ENCODE assay signal across 1 cellular context in the genomic region with DNA sequence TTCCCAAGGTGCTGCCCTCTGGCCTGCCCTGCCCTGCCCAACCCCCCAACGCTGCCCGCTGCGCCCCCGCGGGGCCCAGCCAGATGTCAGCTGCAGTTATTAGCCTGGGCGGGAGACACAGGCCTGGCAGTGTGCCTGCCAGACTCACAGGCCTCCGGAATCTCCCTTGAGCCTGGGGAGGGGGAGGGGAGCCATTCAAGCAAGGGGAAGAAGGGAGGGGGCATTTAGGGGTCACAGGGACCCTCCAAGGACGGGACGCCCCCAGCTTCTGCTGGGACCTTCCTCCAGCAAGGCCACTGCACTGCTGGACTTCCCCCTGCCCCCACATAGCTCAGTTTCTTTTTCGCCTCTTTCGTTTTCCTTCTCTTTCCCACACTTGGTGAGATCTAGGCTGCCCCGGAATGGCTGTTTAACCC.
A peak's percentile ranks its signal among the peaks of the same experiment; 100 is the strongest.
TF ChIP-seq lines count a peak whose summit lies in the region.

No MANE protein-coding gene starts in this region.

TF ChIP-seq in HEK293, 187 proteins besides CTCF, POLR2A, EP300 and RAD21 (continued from another document and continues in another):
- TF ChIP-seq, protein P1, sequence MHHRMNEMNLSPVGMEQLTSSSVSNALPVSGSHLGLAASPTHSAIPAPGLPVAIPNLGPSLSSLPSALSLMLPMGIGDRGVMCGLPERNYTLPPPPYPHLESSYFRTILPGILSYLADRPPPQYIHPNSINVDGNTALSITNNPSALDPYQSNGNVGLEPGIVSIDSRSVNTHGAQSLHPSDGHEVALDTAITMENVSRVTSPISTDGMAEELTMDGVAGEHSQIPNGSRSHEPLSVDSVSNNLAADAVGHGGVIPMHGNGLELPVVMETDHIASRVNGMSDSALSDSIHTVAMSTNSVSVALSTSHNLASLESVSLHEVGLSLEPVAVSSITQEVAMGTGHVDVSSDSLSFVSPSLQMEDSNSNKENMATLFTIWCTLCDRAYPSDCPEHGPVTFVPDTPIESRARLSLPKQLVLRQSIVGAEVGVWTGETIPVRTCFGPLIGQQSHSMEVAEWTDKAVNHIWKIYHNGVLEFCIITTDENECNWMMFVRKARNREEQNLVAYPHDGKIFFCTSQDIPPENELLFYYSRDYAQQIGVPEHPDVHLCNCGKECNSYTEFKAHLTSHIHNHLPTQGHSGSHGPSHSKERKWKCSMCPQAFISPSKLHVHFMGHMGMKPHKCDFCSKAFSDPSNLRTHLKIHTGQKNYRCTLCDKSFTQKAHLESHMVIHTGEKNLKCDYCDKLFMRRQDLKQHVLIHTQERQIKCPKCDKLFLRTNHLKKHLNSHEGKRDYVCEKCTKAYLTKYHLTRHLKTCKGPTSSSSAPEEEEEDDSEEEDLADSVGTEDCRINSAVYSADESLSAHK (tag by site-specific recombination; IDR thresholded peaks at IDR 0.05) = no peak
- no peak for TF ChIP-seq KLF16 (tag by site-specific recombination; IDR thresholded peaks at IDR 0.05)
- TF ChIP-seq, protein P2, sequence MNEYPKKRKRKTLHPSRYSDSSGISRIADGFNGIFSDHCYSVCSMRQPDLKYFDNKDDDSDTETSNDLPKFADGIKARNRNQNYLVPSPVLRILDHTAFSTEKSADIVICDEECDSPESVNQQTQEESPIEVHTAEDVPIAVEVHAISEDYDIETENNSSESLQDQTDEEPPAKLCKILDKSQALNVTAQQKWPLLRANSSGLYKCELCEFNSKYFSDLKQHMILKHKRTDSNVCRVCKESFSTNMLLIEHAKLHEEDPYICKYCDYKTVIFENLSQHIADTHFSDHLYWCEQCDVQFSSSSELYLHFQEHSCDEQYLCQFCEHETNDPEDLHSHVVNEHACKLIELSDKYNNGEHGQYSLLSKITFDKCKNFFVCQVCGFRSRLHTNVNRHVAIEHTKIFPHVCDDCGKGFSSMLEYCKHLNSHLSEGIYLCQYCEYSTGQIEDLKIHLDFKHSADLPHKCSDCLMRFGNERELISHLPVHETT (tag by site-specific recombination; IDR thresholded peaks at IDR 0.05) = no peak
- TF ChIP-seq MEIS1 (CRISPR knock-in tag; IDR thresholded peaks at IDR 0.05; ENCODE audit: borderline replicate concordance) = no peak
- peak; percentile 98 for TF ChIP-seq ZBTB48 (tag by site-specific recombination; IDR thresholded peaks at IDR 0.05)
- TF ChIP-seq, protein P3, sequence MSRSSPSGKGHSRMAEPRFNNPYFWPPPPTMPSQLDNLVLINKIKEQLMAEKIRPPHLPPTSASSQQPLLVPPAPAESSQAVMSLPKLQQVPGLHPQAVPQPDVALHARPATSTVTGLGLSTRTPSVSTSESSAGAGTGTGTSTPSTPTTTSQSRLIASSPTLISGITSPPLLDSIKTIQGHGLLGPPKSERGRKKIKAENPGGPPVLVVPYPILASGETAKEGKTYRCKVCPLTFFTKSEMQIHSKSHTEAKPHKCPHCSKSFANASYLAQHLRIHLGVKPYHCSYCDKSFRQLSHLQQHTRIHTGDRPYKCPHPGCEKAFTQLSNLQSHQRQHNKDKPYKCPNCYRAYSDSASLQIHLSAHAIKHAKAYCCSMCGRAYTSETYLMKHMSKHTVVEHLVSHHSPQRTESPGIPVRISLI (tag by site-specific recombination; IDR thresholded peaks at IDR 0.05) = no peak
- no peak for TF ChIP-seq GLI4 (tag by site-specific recombination; IDR thresholded peaks at IDR 0.05)
- TF ChIP-seq ZNF701 (tag by site-specific recombination; IDR thresholded peaks at IDR 0.05) = no peak
- TF ChIP-seq, protein P4, sequence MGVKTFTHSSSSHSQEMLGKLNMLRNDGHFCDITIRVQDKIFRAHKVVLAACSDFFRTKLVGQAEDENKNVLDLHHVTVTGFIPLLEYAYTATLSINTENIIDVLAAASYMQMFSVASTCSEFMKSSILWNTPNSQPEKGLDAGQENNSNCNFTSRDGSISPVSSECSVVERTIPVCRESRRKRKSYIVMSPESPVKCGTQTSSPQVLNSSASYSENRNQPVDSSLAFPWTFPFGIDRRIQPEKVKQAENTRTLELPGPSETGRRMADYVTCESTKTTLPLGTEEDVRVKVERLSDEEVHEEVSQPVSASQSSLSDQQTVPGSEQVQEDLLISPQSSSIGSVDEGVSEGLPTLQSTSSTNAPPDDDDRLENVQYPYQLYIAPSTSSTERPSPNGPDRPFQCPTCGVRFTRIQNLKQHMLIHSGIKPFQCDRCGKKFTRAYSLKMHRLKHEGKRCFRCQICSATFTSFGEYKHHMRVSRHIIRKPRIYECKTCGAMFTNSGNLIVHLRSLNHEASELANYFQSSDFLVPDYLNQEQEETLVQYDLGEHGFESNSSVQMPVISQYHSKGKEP (tag by site-specific recombination; IDR thresholded peaks at IDR 0.05) = no peak
- TF ChIP-seq KLF8 (tag by site-specific recombination; IDR thresholded peaks at IDR 0.05) = no peak
- TF ChIP-seq ZNF423 (tag by site-specific recombination; IDR thresholded peaks at IDR 0.05) = no peak
- TF ChIP-seq ZNF394 (tag by site-specific recombination; IDR thresholded peaks at IDR 0.05; ENCODE audit: borderline replicate concordance) = no peak
- no peak for TF ChIP-seq PRDM1 (tag by site-specific recombination; IDR thresholded peaks at IDR 0.05)
- TF ChIP-seq ZNF221 (tag by site-specific recombination; IDR thresholded peaks at IDR 0.05; ENCODE audit: borderline replicate concordance) = no peak
- TF ChIP-seq ZBTB17 (tag by site-specific recombination; IDR thresholded peaks at IDR 0.05) = peak; percentile 42
- no peak for TF ChIP-seq MZF1 (tag by site-specific recombination; IDR thresholded peaks at IDR 0.05; ENCODE audit: borderline replicate concordance)
- TF ChIP-seq, protein P5, sequence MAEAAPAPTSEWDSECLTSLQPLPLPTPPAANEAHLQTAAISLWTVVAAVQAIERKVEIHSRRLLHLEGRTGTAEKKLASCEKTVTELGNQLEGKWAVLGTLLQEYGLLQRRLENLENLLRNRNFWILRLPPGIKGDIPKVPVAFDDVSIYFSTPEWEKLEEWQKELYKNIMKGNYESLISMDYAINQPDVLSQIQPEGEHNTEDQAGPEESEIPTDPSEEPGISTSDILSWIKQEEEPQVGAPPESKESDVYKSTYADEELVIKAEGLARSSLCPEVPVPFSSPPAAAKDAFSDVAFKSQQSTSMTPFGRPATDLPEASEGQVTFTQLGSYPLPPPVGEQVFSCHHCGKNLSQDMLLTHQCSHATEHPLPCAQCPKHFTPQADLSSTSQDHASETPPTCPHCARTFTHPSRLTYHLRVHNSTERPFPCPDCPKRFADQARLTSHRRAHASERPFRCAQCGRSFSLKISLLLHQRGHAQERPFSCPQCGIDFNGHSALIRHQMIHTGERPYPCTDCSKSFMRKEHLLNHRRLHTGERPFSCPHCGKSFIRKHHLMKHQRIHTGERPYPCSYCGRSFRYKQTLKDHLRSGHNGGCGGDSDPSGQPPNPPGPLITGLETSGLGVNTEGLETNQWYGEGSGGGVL (tag by site-specific recombination; IDR thresholded peaks at IDR 0.05) = peak; percentile 69
- TF ChIP-seq ZNF623 (tag by site-specific recombination; IDR thresholded peaks at IDR 0.05) = no peak
- no peak for TF ChIP-seq ZNF585B (tag by site-specific recombination; IDR thresholded peaks at IDR 0.05)
- no peak for TF ChIP-seq ZNF473 (tag by site-specific recombination; IDR thresholded peaks at IDR 0.05)
- TF ChIP-seq, protein P6, sequence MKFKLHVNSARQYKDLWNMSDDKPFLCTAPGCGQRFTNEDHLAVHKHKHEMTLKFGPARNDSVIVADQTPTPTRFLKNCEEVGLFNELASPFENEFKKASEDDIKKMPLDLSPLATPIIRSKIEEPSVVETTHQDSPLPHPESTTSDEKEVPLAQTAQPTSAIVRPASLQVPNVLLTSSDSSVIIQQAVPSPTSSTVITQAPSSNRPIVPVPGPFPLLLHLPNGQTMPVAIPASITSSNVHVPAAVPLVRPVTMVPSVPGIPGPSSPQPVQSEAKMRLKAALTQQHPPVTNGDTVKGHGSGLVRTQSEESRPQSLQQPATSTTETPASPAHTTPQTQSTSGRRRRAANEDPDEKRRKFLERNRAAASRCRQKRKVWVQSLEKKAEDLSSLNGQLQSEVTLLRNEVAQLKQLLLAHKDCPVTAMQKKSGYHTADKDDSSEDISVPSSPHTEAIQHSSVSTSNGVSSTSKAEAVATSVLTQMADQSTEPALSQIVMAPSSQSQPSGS (tag by site-specific recombination; IDR thresholded peaks at IDR 0.05; ENCODE audit: low read depth) = no peak
- TF ChIP-seq, protein P7, sequence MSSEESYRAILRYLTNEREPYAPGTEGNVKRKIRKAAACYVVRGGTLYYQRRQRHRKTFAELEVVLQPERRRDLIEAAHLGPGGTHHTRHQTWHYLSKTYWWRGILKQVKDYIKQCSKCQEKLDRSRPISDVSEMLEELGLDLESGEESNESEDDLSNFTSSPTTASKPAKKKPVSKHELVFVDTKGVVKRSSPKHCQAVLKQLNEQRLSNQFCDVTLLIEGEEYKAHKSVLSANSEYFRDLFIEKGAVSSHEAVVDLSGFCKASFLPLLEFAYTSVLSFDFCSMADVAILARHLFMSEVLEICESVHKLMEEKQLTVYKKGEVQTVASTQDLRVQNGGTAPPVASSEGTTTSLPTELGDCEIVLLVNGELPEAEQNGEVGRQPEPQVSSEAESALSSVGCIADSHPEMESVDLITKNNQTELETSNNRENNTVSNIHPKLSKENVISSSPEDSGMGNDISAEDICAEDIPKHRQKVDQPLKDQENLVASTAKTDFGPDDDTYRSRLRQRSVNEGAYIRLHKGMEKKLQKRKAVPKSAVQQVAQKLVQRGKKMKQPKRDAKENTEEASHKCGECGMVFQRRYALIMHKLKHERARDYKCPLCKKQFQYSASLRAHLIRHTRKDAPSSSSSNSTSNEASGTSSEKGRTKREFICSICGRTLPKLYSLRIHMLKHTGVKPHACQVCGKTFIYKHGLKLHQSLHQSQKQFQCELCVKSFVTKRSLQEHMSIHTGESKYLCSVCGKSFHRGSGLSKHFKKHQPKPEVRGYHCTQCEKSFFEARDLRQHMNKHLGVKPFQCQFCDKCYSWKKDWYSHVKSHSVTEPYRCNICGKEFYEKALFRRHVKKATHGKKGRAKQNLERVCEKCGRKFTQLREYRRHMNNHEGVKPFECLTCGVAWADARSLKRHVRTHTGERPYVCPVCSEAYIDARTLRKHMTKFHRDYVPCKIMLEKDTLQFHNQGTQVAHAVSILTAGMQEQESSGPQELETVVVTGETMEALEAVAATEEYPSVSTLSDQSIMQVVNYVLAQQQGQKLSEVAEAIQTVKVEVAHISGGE (tag by site-specific recombination; conservative IDR thresholded peaks at IDR 0.05; ENCODE audit: low read depth) = no peak
- TF ChIP-seq ZNF248 (tag by site-specific recombination; IDR thresholded peaks at IDR 0.05) = no peak
- TF ChIP-seq ZNF514 (tag by site-specific recombination; IDR thresholded peaks at IDR 0.05) = no peak
- no peak for TF ChIP-seq ZNF621 (tag by site-specific recombination; IDR thresholded peaks at IDR 0.05)
- no peak for TF ChIP-seq ZNF132 (tag by site-specific recombination; IDR thresholded peaks at IDR 0.05; ENCODE audit: borderline replicate concordance)
- TF ChIP-seq BCL11A (tag by site-specific recombination; IDR thresholded peaks at IDR 0.05; ENCODE audit: low read depth) = no peak; the same call in 1 of the 2 replicates
- no peak; the same call in 1 of the 2 replicates for TF ChIP-seq KLF10 (tag by site-specific recombination; IDR thresholded peaks at IDR 0.05)
- TF ChIP-seq ZSCAN30 (tag by site-specific recombination; IDR thresholded peaks at IDR 0.05) = no peak
- no peak for TF ChIP-seq ZFP3 (tag by site-specific recombination; IDR thresholded peaks at IDR 0.05; ENCODE audit: low read depth)
- TF ChIP-seq, protein P8, sequence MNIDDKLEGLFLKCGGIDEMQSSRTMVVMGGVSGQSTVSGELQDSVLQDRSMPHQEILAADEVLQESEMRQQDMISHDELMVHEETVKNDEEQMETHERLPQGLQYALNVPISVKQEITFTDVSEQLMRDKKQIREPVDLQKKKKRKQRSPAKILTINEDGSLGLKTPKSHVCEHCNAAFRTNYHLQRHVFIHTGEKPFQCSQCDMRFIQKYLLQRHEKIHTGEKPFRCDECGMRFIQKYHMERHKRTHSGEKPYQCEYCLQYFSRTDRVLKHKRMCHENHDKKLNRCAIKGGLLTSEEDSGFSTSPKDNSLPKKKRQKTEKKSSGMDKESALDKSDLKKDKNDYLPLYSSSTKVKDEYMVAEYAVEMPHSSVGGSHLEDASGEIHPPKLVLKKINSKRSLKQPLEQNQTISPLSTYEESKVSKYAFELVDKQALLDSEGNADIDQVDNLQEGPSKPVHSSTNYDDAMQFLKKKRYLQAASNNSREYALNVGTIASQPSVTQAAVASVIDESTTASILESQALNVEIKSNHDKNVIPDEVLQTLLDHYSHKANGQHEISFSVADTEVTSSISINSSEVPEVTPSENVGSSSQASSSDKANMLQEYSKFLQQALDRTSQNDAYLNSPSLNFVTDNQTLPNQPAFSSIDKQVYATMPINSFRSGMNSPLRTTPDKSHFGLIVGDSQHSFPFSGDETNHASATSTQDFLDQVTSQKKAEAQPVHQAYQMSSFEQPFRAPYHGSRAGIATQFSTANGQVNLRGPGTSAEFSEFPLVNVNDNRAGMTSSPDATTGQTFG (tag by site-specific recombination; IDR thresholded peaks at IDR 0.05; ENCODE audit: borderline replicate concordance) = no peak
- TF ChIP-seq ZSCAN23 (tag by site-specific recombination; IDR thresholded peaks at IDR 0.05) = no peak
- TF ChIP-seq SP3 (tag by site-specific recombination; IDR thresholded peaks at IDR 0.05) = 0 out of 2 replicates have a peak, but pooled peaks have one; percentile 9
- no peak for TF ChIP-seq ZNF830 (tag by site-specific recombination; IDR thresholded peaks at IDR 0.05; ENCODE audit: low read depth)
- TF ChIP-seq ZNF354C (tag by site-specific recombination; IDR thresholded peaks at IDR 0.05; ENCODE audit: borderline replicate concordance, low read depth) = no peak
